Comparison of ENCODE assay signal across 11 cellular contexts in the genomic region with DNA sequence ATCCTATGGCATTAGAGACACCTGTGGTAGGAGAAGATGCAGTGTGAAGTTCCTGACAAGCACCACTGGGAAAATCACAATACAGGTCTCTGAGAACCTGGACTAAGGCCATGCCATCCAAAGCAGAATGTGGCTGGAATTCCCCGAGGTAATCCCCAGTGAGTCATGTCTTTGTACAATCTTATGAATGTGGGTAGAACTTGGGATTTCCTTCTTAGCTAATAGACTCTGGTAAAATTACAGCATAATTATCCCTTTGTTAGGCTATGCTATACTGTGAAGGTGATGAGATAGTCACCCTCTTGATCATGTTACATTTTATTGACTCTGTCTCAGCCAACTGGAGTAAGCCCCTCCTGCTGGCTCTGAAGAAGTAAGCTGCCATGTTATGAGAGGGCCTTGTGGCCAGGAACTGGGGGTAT.
DNase-seq lines count a peak whose midpoint lies in the region; ATAC-seq and TF ChIP-seq lines count a peak whose summit lies in the region.
"Had no signal": no experiment of that assay in that cellular context is flagged by ENCODE, and none has a peak within 500 bp of the region (broad histone marks: within the 10 kb centered on the region; RNA-seq: fewer than 3 reads in every experiment).

No MANE protein-coding gene starts in this region.

- no peaks in the 10 kb centered on the region for H3K27me3 Mint-ChIP-seq in endodermal cell (ENCODE audit: insufficient read depth)

- intact Hi-C loops in head of caudate nucleus (cut with DNase I), result no loop called here

- no peak overlapping the region for H3K27ac Mint-ChIP-seq in endodermal cell

- DNase-seq in Daoy (ENCODE audit: low read depth) (peak; percentile 66), HPDE6-E6E7 (ENCODE audit: extremely low spot score) (peak; percentile 65), endodermal cell (peak; percentile 51), NCI-H187 (lab: John Stamatoyannopoulos, UW) (no peak), ecto neural progenitor cell (ENCODE audit: low spot score) (no peak), tibial nerve (ENCODE audit: low spot score in 2 of 2) (no peak), head of caudate nucleus (no peak)
- DNase-seq: dorsolateral prefrontal cortex; KBM-7; stimulated activated CD8-positive, alpha-beta memory T cell treated with anti-CD3 and anti-CD28 coated beads, Interleukin-4, amount 100 ng/mL, for 48 hours had no signal

- H3K4me3 Mint-ChIP-seq in endodermal cell, result no peak overlapping the region

- H3K27me3 ChIP-seq in endodermal cell (ENCODE audit: control insufficient read depth, insufficient read depth, low read length, poor library complexity, severe bottlenecking) (no peaks in the 10 kb centered on the region), tibial nerve (no peaks in the 10 kb centered on the region)
- H3K27me3 ChIP-seq: dorsolateral prefrontal cortex had no signal

- H3K9me3 ChIP-seq in endodermal cell (ENCODE audit: control insufficient read depth, low read length), result no peaks in the 10 kb centered on the region
- no peaks in the 10 kb centered on the region for H3K9me3 ChIP-seq in tibial nerve

- H3K36me3 ChIP-seq in endodermal cell (ENCODE audit: control insufficient read depth, insufficient read depth, low read length), result no peaks in the 10 kb centered on the region
- no peaks in the 10 kb centered on the region for H3K36me3 ChIP-seq in tibial nerve

- no peaks in the 10 kb centered on the region for H3K9me3 Mint-ChIP-seq in endodermal cell

- H3K36me3 Mint-ChIP-seq in endodermal cell (ENCODE audit: low read depth), result no peaks in the 10 kb centered on the region

- peak; percentile 67 for ATAC-seq in GM19452 (IDR thresholded peaks at IDR 0.05; ENCODE audit: unreplicated experiment)

- H3K4me1 ChIP-seq in endodermal cell (ENCODE audit: control insufficient read depth, insufficient read depth, low read length), result no peaks in the 10 kb centered on the region
- H3K4me1 ChIP-seq in tibial nerve, result no peaks in the 10 kb centered on the region

- H3K4me3 ChIP-seq in endodermal cell (ENCODE audit: low read length) (no peak overlapping the region), tibial nerve (no peak overlapping the region)
- H3K4me3 ChIP-seq: dorsolateral prefrontal cortex had no signal

- no peak for TF ChIP-seq EP300 in tibial nerve (IDR thresholded peaks at IDR 0.05)

- TF ChIP-seq CTCF in endodermal cell (conservative IDR thresholded peaks at IDR 0.05), result no peak
- TF ChIP-seq CTCF in tibial nerve (IDR thresholded peaks at IDR 0.05), result no peak

- no peak overlapping the region for H3K9ac ChIP-seq in endodermal cell (ENCODE audit: extremely low read depth, low read length, poor library complexity, severe bottlenecking)

- 89 to 100% methylated on average over 1 of the region's 1 CpG for WGBS in endodermal cell (ENCODE audit: insufficient coverage in 1 of 2, insufficient read length in 1 of 2), 2 experiments
- WGBS in tibial nerve, 2 donors, result 94% methylated on average over 1 of the region's 1 CpG

- H3K4me1 Mint-ChIP-seq in endodermal cell, result no peaks in the 10 kb centered on the region

- H3K27ac ChIP-seq in endodermal cell (ENCODE audit: low read depth, low read length) (no peak overlapping the region), tibial nerve (no peak overlapping the region)
- H3K27ac ChIP-seq: dorsolateral prefrontal cortex had no signal

- TF ChIP-seq POLR2A in tibial nerve (IDR thresholded peaks at IDR 0.05), result no peak

Comparison
In these comparisons a context has a peak if more than half of its experiments do, and no peak if none do; other contexts are left out.
1. DNase-seq: peak in Daoy (single experiment), HPDE6-E6E7 (single experiment) and endodermal cell (single experiment); none in NCI-H187 (0 of 2), ecto neural progenitor cell (single experiment), tibial nerve (0 of 2) and head of caudate nucleus (0 of 42).